Comparison of ENCODE assay signal across 9 cellular contexts in genomic region chr1:172322219-172323061, GRCh38.
DNase-seq lines count a peak whose midpoint lies in the region; TF ChIP-seq lines count a peak whose summit lies in the region.
"Had no signal": no experiment of that assay in that cellular context is flagged by ENCODE, and none has a peak within 500 bp of the region (broad histone marks: within the 10 kb centered on the region; RNA-seq: fewer than 3 reads in every experiment).

No MANE protein-coding gene starts in this region.

- no peaks in the 10 kb centered on the region for H3K9me3 Mint-ChIP-seq in neural progenitor cell
- no peaks in the 10 kb centered on the region for H3K9me3 Mint-ChIP-seq in type B pancreatic cell

- H3K79me2 ChIP-seq in neural progenitor cell (ENCODE audit: low read depth): no peaks in the 10 kb centered on the region

- H3K9me3 ChIP-seq in neural progenitor cell (ENCODE audit: low read depth): no peaks in the 10 kb centered on the region

- H3K27me3 Mint-ChIP-seq in neural progenitor cell (ENCODE audit: insufficient read depth, low read depth) (peaks cover 5% of the 10 kb centered on the region), type B pancreatic cell (no peaks in the 10 kb centered on the region)

- H3K27ac ChIP-seq in neural progenitor cell: no peak overlapping the region

- H3K4me3 Mint-ChIP-seq in neural progenitor cell (no peak overlapping the region), type B pancreatic cell (no peak overlapping the region)

- H2AFZ ChIP-seq in neural progenitor cell (replicated peaks): no peak overlapping the region

- TF ChIP-seq CTCF in neural progenitor cell (IDR thresholded peaks at IDR 0.05): no peak
- no peak for TF ChIP-seq CTCF in type B pancreatic cell (conservative IDR thresholded peaks at IDR 0.05)

- H3K4me1 Mint-ChIP-seq in neural progenitor cell (peaks cover 8% of the 10 kb centered on the region), type B pancreatic cell (ENCODE audit: unreplicated experiment) (peaks cover 22% of the 10 kb centered on the region)

- no peak overlapping the region for H3K27ac Mint-ChIP-seq in neural progenitor cell
- no peak overlapping the region for H3K27ac Mint-ChIP-seq in type B pancreatic cell

- no peaks in the 10 kb centered on the region for H4K20me1 ChIP-seq in neural progenitor cell (ENCODE audit: low read depth)

- H3K4me2 ChIP-seq in neural progenitor cell: no peak overlapping the region

- DNase-seq in AG08396 (ENCODE audit: low spot score) (peak; percentile 36), NCI-H2171 (lab: John Stamatoyannopoulos, UW) (peak; percentile 16), dedifferentiated amniotic fluid mesenchymal stem cell (ENCODE audit: extremely low spot score) (peak; percentile 91), myocyte (ENCODE audit: low read depth) (peak; percentile 85), neural progenitor cell (ENCODE audit: low spot score) (no peak), OCI-M2 (lab: John Stamatoyannopoulos, UW; ENCODE audit: unreplicated experiment) (no peak), type B pancreatic cell (ENCODE audit: extremely low spot score, unreplicated experiment) (no peak)
- no peak for DNase-seq in activated naive CD4-positive, alpha-beta T cell treated with anti-CD3 and anti-CD28 coated beads, Interleukin-2, amount 50 U/mL, for 16 hours
- DNase-seq: GDM1 had no signal

- H3K4me1 ChIP-seq in neural progenitor cell: no peaks in the 10 kb centered on the region

- H3K9ac ChIP-seq in neural progenitor cell: no peak overlapping the region

- no peaks in the 10 kb centered on the region for H3K27me3 ChIP-seq in neural progenitor cell

- H3F3A ChIP-seq in neural progenitor cell (ENCODE audit: low read depth): no peaks in the 10 kb centered on the region

- H3K4me3 ChIP-seq in neural progenitor cell: no peak overlapping the region

- H3K36me3 Mint-ChIP-seq in neural progenitor cell (no peaks in the 10 kb centered on the region), type B pancreatic cell (no peaks in the 10 kb centered on the region)

- no peaks in the 10 kb centered on the region for H3K36me3 ChIP-seq in neural progenitor cell

Comparison
In these comparisons a context has a peak if more than half of its experiments do, and no peak if none do; other contexts are left out.
1. DNase-seq: peak in AG08396 (single experiment), NCI-H2171 (single experiment), dedifferentiated amniotic fluid mesenchymal stem cell (single experiment) and myocyte (single experiment); none in neural progenitor cell (single experiment), activated naive CD4-positive, alpha-beta T cell treated with anti-CD3 and anti-CD28 coated beads, Interleukin-2, amount 50 U/mL, for 16 hours (single experiment), OCI-M2 (single experiment) and type B pancreatic cell (single experiment).